10 cellular contexts compared by ENCODE assay signal in the genomic region with DNA sequence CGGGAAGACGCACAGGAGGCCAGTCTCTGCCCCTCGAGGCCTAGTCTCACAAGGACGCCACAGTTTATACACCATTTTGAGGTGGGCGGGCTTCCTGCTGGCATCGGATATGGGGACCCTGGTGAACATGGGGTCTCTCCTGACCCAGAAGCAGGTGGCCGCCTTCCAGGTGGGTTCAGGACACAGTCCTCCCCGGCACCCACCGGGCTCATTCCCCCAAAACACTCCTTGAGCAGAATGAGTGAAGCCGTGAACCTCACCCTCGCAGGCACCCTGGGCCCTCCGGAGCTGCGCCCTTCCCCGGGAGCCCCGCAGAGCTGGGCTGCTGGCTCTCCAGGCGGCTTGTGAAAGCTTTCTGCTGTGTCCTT. TPM values are rescaled to one million over a fixed set of nuclear protein-coding genes. Genes with fewer than 3 reads are reported as not detected.
DNase-seq lines count a peak whose midpoint lies in the region; ATAC-seq and TF ChIP-seq lines count a peak whose summit lies in the region.
"Had no signal": no experiment of that assay in that cellular context is flagged by ENCODE, and none has a peak within 500 bp of the region (broad histone marks: within the 10 kb centered on the region; RNA-seq: fewer than 3 reads in every experiment).

No MANE protein-coding gene starts in this region.

- no peaks in the 10 kb centered on the region for H3K27me3 Mint-ChIP-seq in natural killer cell (ENCODE audit: low read depth in 2 of 2)

- H3K36me3 ChIP-seq in left ventricle myocardium inferior = no peaks in the 10 kb centered on the region
- H3K36me3 ChIP-seq in ascending aorta = no peaks in the 10 kb centered on the region
- no peaks in the 10 kb centered on the region for H3K36me3 ChIP-seq in upper lobe of left lung

- H3K27ac Mint-ChIP-seq in natural killer cell = peak overlapping the region; percentile 96 to 98

- intact Hi-C loops in left ventricle myocardium inferior (cut with micrococcal nuclease) = no loop called here
- intact Hi-C loops in left ventricle myocardium superior (cut with micrococcal nuclease) = loop anchor here (10.0 kb wide), 1 partner anchor 53 kb away; no protein-coding TSS in a partner anchor
- intact Hi-C loops in ascending aorta (cut with DNase I) = loop anchor here (2.0 to 5.0 kb wide), 3 partner anchors 21 to 105 kb away; no protein-coding TSS in a partner anchor
- intact Hi-C loops in natural killer cell (cut with micrococcal nuclease) = loop anchor here (5.0 kb wide), 1 partner anchor 335 kb away; the partner anchor contains the start of gene ATP9B

- H3K9me3 Mint-ChIP-seq in natural killer cell = no peaks in the 10 kb centered on the region

- H3K9me3 ChIP-seq in left ventricle myocardium inferior (replicated peaks) (no peaks in the 10 kb centered on the region), ascending aorta (no peaks in the 10 kb centered on the region), upper lobe of left lung (no peaks in the 10 kb centered on the region)

- H3K36me3 Mint-ChIP-seq in natural killer cell = no peaks in the 10 kb centered on the region

- H3K4me3 ChIP-seq in left ventricle myocardium inferior = no peak overlapping the region
- H3K4me3 ChIP-seq in ascending aorta = no peak overlapping the region
- H3K4me3 ChIP-seq in upper lobe of left lung = no peak overlapping the region

- peaks cover 59 to 63% of the 10 kb centered on the region in 2 donors for H3K4me1 Mint-ChIP-seq in natural killer cell

- no peak for TF ChIP-seq EP300 in upper lobe of left lung (IDR thresholded peaks at IDR 0.05)

- ATAC-seq in left ventricle myocardium superior (no peak), natural killer cell (no peak), upper lobe of left lung (ENCODE audit: low FRiP score in 2 of 2) (no peak)
- ATAC-seq: esophagus mucosa had no signal

- no peak for TF ChIP-seq CTCF in left ventricle myocardium inferior (IDR thresholded peaks at IDR 0.05; ENCODE audit: borderline replicate concordance)
- TF ChIP-seq CTCF in ascending aorta (IDR thresholded peaks at IDR 0.05) = no peak
- no peak for TF ChIP-seq CTCF in natural killer cell (IDR thresholded peaks at IDR 0.05)
- no peak for TF ChIP-seq CTCF in upper lobe of left lung (IDR thresholded peaks at IDR 0.05)

- H3K27me3 ChIP-seq in left ventricle myocardium inferior (ENCODE audit: low read depth) (no peaks in the 10 kb centered on the region), ascending aorta (no peaks in the 10 kb centered on the region), upper lobe of left lung (no peaks in the 10 kb centered on the region)

- peak overlapping the region; percentile 81 for H3K27ac ChIP-seq in left ventricle myocardium inferior (replicated peaks)
- peak overlapping the region; percentile 69 to 90 for H3K27ac ChIP-seq in ascending aorta
- H3K27ac ChIP-seq in upper lobe of left lung = peak overlapping the region; percentile 50 to 97 (median 86)
- H3K27ac ChIP-seq: KMS-11 had no signal

- TF ChIP-seq POLR2A in upper lobe of left lung (IDR thresholded peaks at IDR 0.05) = no peak

- peak overlapping the region; percentile 73 for H3K4me3 Mint-ChIP-seq in natural killer cell

- peak; percentile 13 for DNase-seq in left ventricle myocardium inferior
- DNase-seq in left ventricle myocardium superior = no peak
- DNase-seq in ascending aorta (ENCODE audit: low spot score in 2 of 2) = peak in 1 of 2 donors; percentile 65
- DNase-seq in natural killer cell = no peak
- DNase-seq in upper lobe of left lung = peak in 1 of 2 donors; percentile 77
- DNase-seq in RPMI8226 = no peak
- DNase-seq in ecto neural progenitor cell (ENCODE audit: low spot score) = no peak
- no peak for DNase-seq in cerebellum (ENCODE audit: low spot score)

- H3K4me1 ChIP-seq in left ventricle myocardium inferior (peaks cover 65% of the 10 kb centered on the region), ascending aorta (peaks cover 9 to 15% of the 10 kb centered on the region in 2 donors), upper lobe of left lung (peaks cover 36 to 86% (median 52%) of the 10 kb centered on the region in 4 donors)

- 96% methylated on average over 8 to 12 of the region's 16 CpGs for WGBS in upper lobe of left lung, 2 donors

RNA-seq across cellular contexts. Expression of gene NFATC1, which starts 6.5 kb away (rescaled TPM):
- 18.3 TPM for total RNA-seq in left ventricle myocardium inferior
- total RNA-seq in left ventricle myocardium superior = 18.7 TPM
- 64.1 TPM for total RNA-seq in ascending aorta
- total RNA-seq in natural killer cell = 10 to 100 TPM; 35.8 to 47.4 (median 37.1) TPM
- total RNA-seq in upper lobe of left lung = 10 to 100 TPM; 13.6 to 39.5 (median 20.3) TPM
- 2.7 TPM for total RNA-seq in cerebellum
